Comparison of ENCODE assay signal across 12 cellular contexts in the genomic region with DNA sequence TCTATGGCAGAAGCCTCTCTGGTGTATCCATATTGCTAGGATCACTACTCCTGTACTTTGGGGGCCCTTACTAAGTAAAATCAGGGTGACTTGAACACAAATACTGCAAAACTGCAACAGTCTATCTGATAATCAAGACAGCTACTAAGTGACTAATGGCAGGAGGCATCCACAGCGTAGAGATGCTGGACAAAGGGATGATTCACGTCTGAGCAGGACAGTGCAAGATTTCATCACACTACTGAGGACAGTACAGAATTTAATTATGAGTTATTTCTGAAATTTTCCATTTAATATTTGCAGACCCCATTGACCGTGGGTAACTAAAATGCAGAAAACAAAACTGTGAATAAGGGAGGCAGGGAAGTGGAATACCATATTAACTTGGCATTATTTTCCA. TPM values are rescaled to one million over a fixed set of nuclear protein-coding genes. Genes with fewer than 3 reads are reported as not detected.
DNase-seq lines count a peak whose midpoint lies in the region; FAIRE-seq and TF ChIP-seq lines count a peak whose summit lies in the region.
"Had no signal": no experiment of that assay in that cellular context is flagged by ENCODE, and none has a peak within 500 bp of the region (broad histone marks: within the 10 kb centered on the region; RNA-seq: fewer than 3 reads in every experiment).

No MANE protein-coding gene starts in this region.

- peak; percentile 28 for FAIRE-seq in endothelial cell of umbilical vein (lab: Jason Lieb, UNC)

- H3K4me1 Mint-ChIP-seq in type B pancreatic cell (ENCODE audit: unreplicated experiment) = no peaks in the 10 kb centered on the region

- DNase-seq in AG09319 (ENCODE audit: extremely low read depth, low read depth) (peak; percentile 29), NB4 (ENCODE audit: low read depth) (peak; percentile 2), endothelial cell of umbilical vein (ENCODE audit: low read depth, low spot score) (no peak), mesenchymal stem cell (peak; percentile 89), type B pancreatic cell (ENCODE audit: extremely low spot score, unreplicated experiment) (no peak), NAMALWA (ENCODE audit: low spot score) (no peak), OCI-M1 (lab: John Stamatoyannopoulos, UW) (no peak)
- DNase-seq in activated CD4-positive, alpha-beta T cell treated with anti-CD3 and anti-CD28 coated beads, Interleukin-2, amount 50 U/mL, for 4 hours = no peak
- DNase-seq: activated T-cell treated with anti-CD3 and anti-CD28 coated beads, Interleukin-2, amount 50 U/mL, for 72 hours; sigmoid colon; WERI-Rb-1 had no signal

- H3K27me3 ChIP-seq in endothelial cell of umbilical vein (ENCODE audit: control insufficient read depth in 2 of 2, insufficient read depth in 2 of 2, low read length in 2 of 2) (no peaks in the 10 kb centered on the region), mesenchymal stem cell (ENCODE audit: control insufficient read depth in 1 of 2, insufficient read depth in 1 of 2, low read length in 2 of 2) (no peaks in the 10 kb centered on the region)
- H3K27me3 ChIP-seq: sigmoid colon had no signal

- H3K9me3 ChIP-seq in endothelial cell of umbilical vein (replicated peaks; ENCODE audit: control insufficient read depth, insufficient read depth, low read length) (no peaks in the 10 kb centered on the region), mesenchymal stem cell (ENCODE audit: control insufficient read depth, low read length) (peaks cover 9% of the 10 kb centered on the region)

- H3K4me1 ChIP-seq in endothelial cell of umbilical vein (ENCODE audit: control insufficient read depth, extremely low read depth, insufficient read depth, low read length) (no peaks in the 10 kb centered on the region), mesenchymal stem cell (ENCODE audit: control insufficient read depth, insufficient read depth, low read depth, low read length) (no peaks in the 10 kb centered on the region)
- H3K4me1 ChIP-seq: sigmoid colon had no signal

- H3K79me2 ChIP-seq in endothelial cell of umbilical vein (ENCODE audit: control insufficient read depth, insufficient read depth, low read length) = peaks cover 80% of the 10 kb centered on the region

- H3K4me3 ChIP-seq in NB4 (ENCODE audit: low read depth, low read length) (no peak overlapping the region), endothelial cell of umbilical vein (replicated peaks in 1 of 3; ENCODE audit: insufficient read depth in 1 of 3, low read depth in 1 of 3, low read length in 3 of 3) (no peak overlapping the region), mesenchymal stem cell (ENCODE audit: insufficient read depth in 1 of 2, low read depth in 1 of 2, low read length in 2 of 2) (no peak overlapping the region)
- H3K4me3 ChIP-seq: sigmoid colon had no signal

- no peak overlapping the region for H2BK5ac ChIP-seq in mesenchymal stem cell (ENCODE audit: low read depth, low read length, poor library complexity, severe bottlenecking)

- H3K4me3 Mint-ChIP-seq in type B pancreatic cell = no peak overlapping the region
- H3K4me3 Mint-ChIP-seq: activated T-cell treated with anti-CD3 and anti-CD28 coated beads, Interleukin-2, amount 50 U/mL, for 72 hours; central memory CD8-positive, alpha-beta T cell had no signal

- no peak overlapping the region for H3K23ac ChIP-seq in mesenchymal stem cell (ENCODE audit: low read length in 2 of 2)

- no peaks in the 10 kb centered on the region for H3K9me1 ChIP-seq in endothelial cell of umbilical vein (replicated peaks; ENCODE audit: control insufficient read depth, extremely low read depth, insufficient read depth, low read length)

- H3K27ac Mint-ChIP-seq in type B pancreatic cell = no peak overlapping the region
- H3K27ac Mint-ChIP-seq: activated T-cell treated with anti-CD3 and anti-CD28 coated beads, Interleukin-2, amount 50 U/mL, for 72 hours had no signal

- no peak overlapping the region for H3K4me2 ChIP-seq in endothelial cell of umbilical vein (ENCODE audit: insufficient read depth, low read length)
- H3K4me2 ChIP-seq in mesenchymal stem cell (ENCODE audit: low read length, poor library complexity, severe bottlenecking) = no peak overlapping the region

- no peak overlapping the region for H3K4ac ChIP-seq in mesenchymal stem cell (ENCODE audit: low read depth in 1 of 2, low read length in 2 of 2)

- H3K9ac ChIP-seq in endothelial cell of umbilical vein (replicated peaks; ENCODE audit: extremely low read depth, insufficient read depth, low read length) (no peak overlapping the region), mesenchymal stem cell (ENCODE audit: low read length) (peak overlapping the region; percentile 34)

- H4K91ac ChIP-seq in mesenchymal stem cell (ENCODE audit: low read length) = no peak overlapping the region

- H4K20me1 ChIP-seq in endothelial cell of umbilical vein (replicated peaks; ENCODE audit: control insufficient read depth, extremely low read depth, insufficient read depth, low read length) = no peaks in the 10 kb centered on the region

- WGBS in mesenchymal stem cell = 0% methylated on average over 2 of the region's 3 CpGs

- BruUV-seq in endothelial cell of umbilical vein (replicated peaks; lab: Mats Ljungman, UMichigan) = no TSS peak

- intact Hi-C loops in endothelial cell of umbilical vein (cut with micrococcal nuclease) = no loop called here

- POLR2A ChIA-PET in endothelial cell of umbilical vein (lab: Charles Lee) = no interaction called here

- H4K8ac ChIP-seq in mesenchymal stem cell (ENCODE audit: low read length) = no peak overlapping the region

- peaks cover 4% of the 10 kb centered on the region for H3K79me1 ChIP-seq in mesenchymal stem cell (replicated peaks; ENCODE audit: low read length, poor library complexity, severe bottlenecking)

- no peak overlapping the region for H3K27ac ChIP-seq in endothelial cell of umbilical vein (ENCODE audit: insufficient read depth, low read depth, low read length)
- no peak overlapping the region for H3K27ac ChIP-seq in mesenchymal stem cell (ENCODE audit: low read length, poor library complexity, severe bottlenecking)
- H3K27ac ChIP-seq: sigmoid colon, WERI-Rb-1 had no signal

- TF ChIP-seq CTCF in AG09319 (IDR thresholded peaks at IDR 0.05; ENCODE audit: low read depth, low read length) (no peak), NB4 (IDR thresholded peaks at IDR 0.05; ENCODE audit: low read depth, low read length) (no peak), endothelial cell of umbilical vein (IDR thresholded peaks at IDR 0.05; ENCODE audit: extremely low read depth in 1 of 2, insufficient read depth in 1 of 2, low read depth in 1 of 2, low read length in 2 of 2) (no peak), type B pancreatic cell (conservative IDR thresholded peaks at IDR 0.05) (no peak)

- H3K9me3 Mint-ChIP-seq in type B pancreatic cell = peaks cover 5% of the 10 kb centered on the region
- H3K9me3 Mint-ChIP-seq: activated T-cell treated with anti-CD3 and anti-CD28 coated beads, Interleukin-2, amount 50 U/mL, for 72 hours; central memory CD8-positive, alpha-beta T cell had no signal

- H3K18ac ChIP-seq in mesenchymal stem cell (ENCODE audit: low read depth in 1 of 2, low read length in 2 of 2) = no peak overlapping the region

- H3K27me3 Mint-ChIP-seq in type B pancreatic cell = no peaks in the 10 kb centered on the region
- H3K27me3 Mint-ChIP-seq: central memory CD8-positive, alpha-beta T cell had no signal

- no peak overlapping the region for H2BK120ac ChIP-seq in mesenchymal stem cell (ENCODE audit: low read depth, low read length)

- dilution Hi-C loops in endothelial cell of umbilical vein (cut with MboI; ENCODE audit: extremely low pct_ligation_motif_present, low sequenced_read_pairs) = no loop called here

- H2BK12ac ChIP-seq in mesenchymal stem cell (ENCODE audit: low read length in 2 of 2) = no peak overlapping the region

- no peak overlapping the region for H3K14ac ChIP-seq in mesenchymal stem cell (ENCODE audit: low read length in 2 of 2)

- H3K36me3 ChIP-seq in endothelial cell of umbilical vein (ENCODE audit: control insufficient read depth in 2 of 2, extremely low read depth in 1 of 2, insufficient read depth in 2 of 2, low read length in 2 of 2) (no peaks in the 10 kb centered on the region), mesenchymal stem cell (ENCODE audit: control insufficient read depth in 1 of 2, insufficient read depth in 2 of 2, low read depth in 1 of 2, low read length in 2 of 2) (peaks cover 0 to 5% of the 10 kb centered on the region in 2 experiments)
- H3K36me3 ChIP-seq: sigmoid colon, WERI-Rb-1 had no signal

- peaks cover 29% of the 10 kb centered on the region for H3K36me3 Mint-ChIP-seq in type B pancreatic cell

- H2AK5ac ChIP-seq in mesenchymal stem cell (ENCODE audit: low read length, severe bottlenecking) = no peak overlapping the region

- no peak overlapping the region for H2BK15ac ChIP-seq in mesenchymal stem cell (ENCODE audit: low read depth, poor library complexity, severe bottlenecking)

- H2AFZ ChIP-seq in endothelial cell of umbilical vein (ENCODE audit: low read depth, low read length) (no peak overlapping the region), mesenchymal stem cell (ENCODE audit: low read depth, low read length) (no peak overlapping the region)

- no peak for TF ChIP-seq POLR2A in NB4 (IDR thresholded peaks at IDR 0.05; ENCODE audit: extremely low read depth, insufficient read length)
- no peak for TF ChIP-seq POLR2A in endothelial cell of umbilical vein (IDR thresholded peaks at IDR 0.05; ENCODE audit: low read depth, low read length)

- CTCF ChIA-PET in endothelial cell of umbilical vein (lab: Charles Lee) = interaction anchor here (1.3 to 2.2 kb wide), 2 partner anchors 40 to 85 kb away, joined by 3 to 5 read pairs; no protein-coding TSS in a partner anchor

RNA-seq across cellular contexts. Expression of a gene that starts 10.4 kb away (rescaled TPM):
- 45.3 and 47.5 TPM in 2 replicates for total RNA-seq in endothelial cell of umbilical vein
- 8.6 and 11.6 TPM in 2 replicates for polyA plus RNA-seq in endothelial cell of umbilical vein
- 13.7 and 14.9 TPM in 2 replicates for polyA plus RNA-seq in endothelial cell of umbilical vein (2011; cell fraction: cytosol; rRNA removed)
- polyA plus RNA-seq in endothelial cell of umbilical vein (2011; cell fraction: nucleus; rRNA removed) = 15.7 and 21.6 TPM in 2 replicates
- polyA plus RNA-seq in endothelial cell of umbilical vein (2012) = 34.2 and 46.5 TPM in 2 replicates
- 20.2 and 22.3 TPM in 2 replicates for polyA minus RNA-seq in endothelial cell of umbilical vein
- 13.7 TPM for polyA minus RNA-seq in endothelial cell of umbilical vein (2011; cell fraction: cytosol; rRNA and poly(A)+ RNA removed)
- polyA minus RNA-seq in endothelial cell of umbilical vein (2011; cell fraction: nucleus; rRNA and poly(A)+ RNA removed) = 18.3 and 19.9 TPM in 2 replicates
- polyA plus RNA-seq in mesenchymal stem cell (2013, experiment 1 of 2) = 32.3 TPM
- 31.4 TPM for polyA plus RNA-seq in mesenchymal stem cell (2013, experiment 2 of 2)
- 32.4 and 36.4 TPM in 2 replicates for total RNA-seq in type B pancreatic cell (ENCODE audit: low replicate concordance)

RNA-seq across cellular contexts. Expression of a gene that starts 46.9 kb away (rescaled TPM):
- 34.8 and 35.5 TPM in 2 replicates for total RNA-seq in endothelial cell of umbilical vein
- polyA plus RNA-seq in endothelial cell of umbilical vein = 34.8 and 39.8 TPM in 2 replicates
- 50.3 and 51.7 TPM in 2 replicates for polyA plus RNA-seq in endothelial cell of umbilical vein (2011; cell fraction: cytosol; rRNA removed)
- polyA plus RNA-seq in endothelial cell of umbilical vein (2011; cell fraction: nucleus; rRNA removed) = 24.0 and 28.0 TPM in 2 replicates
- 44.9 and 54.7 TPM in 2 replicates for polyA plus RNA-seq in endothelial cell of umbilical vein (2012)
- polyA minus RNA-seq in endothelial cell of umbilical vein = 25.2 and 33.7 TPM in 2 replicates
- polyA minus RNA-seq in endothelial cell of umbilical vein (2011; cell fraction: cytosol; rRNA and poly(A)+ RNA removed) = 24.8 TPM
- 16.0 and 21.2 TPM in 2 replicates for polyA minus RNA-seq in endothelial cell of umbilical vein (2011; cell fraction: nucleus; rRNA and poly(A)+ RNA removed)
- polyA plus RNA-seq in mesenchymal stem cell (2013, experiment 1 of 2) = 28.2 TPM
- 29.2 TPM for polyA plus RNA-seq in mesenchymal stem cell (2013, experiment 2 of 2)
- total RNA-seq in type B pancreatic cell (ENCODE audit: low replicate concordance) = 17.8 and 26.9 TPM in 2 replicates

Comparison
In these comparisons a context has a peak if more than half of its experiments do, and no peak if none do; other contexts are left out.
1. DNase-seq: peak in AG09319 (single experiment), NB4 (single experiment) and mesenchymal stem cell (single experiment); none in endothelial cell of umbilical vein (single experiment), type B pancreatic cell (single experiment), NAMALWA (single experiment), activated CD4-positive, alpha-beta T cell treated with anti-CD3 and anti-CD28 coated beads, Interleukin-2, amount 50 U/mL, for 4 hours (0 of 2) and OCI-M1 (single experiment).